ENCODE assay signal across 36 cellular contexts in the genomic region with DNA sequence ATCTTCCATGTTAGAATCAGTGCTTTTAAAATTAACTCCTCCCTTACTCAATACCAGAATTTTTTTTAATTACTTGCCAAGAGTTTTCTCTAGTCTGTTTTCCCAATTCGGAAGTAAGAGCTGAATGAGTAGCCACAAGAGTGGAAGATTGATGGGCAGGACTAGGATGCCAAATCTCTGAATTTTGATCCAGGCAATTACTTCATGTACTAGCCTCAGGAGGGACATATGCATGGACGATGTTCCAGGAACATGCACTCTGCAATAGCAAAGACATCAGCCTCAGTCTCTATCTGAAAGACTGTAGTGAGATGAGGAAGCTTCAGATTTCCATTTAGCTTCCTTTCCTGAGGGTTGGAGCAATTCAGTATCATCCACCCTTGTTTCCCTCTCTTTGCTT.
"Had no signal": no experiment of that assay in that cellular context is flagged by ENCODE, and none has a peak within 500 bp of the region (broad histone marks: within the 10 kb centered on the region; RNA-seq: fewer than 3 reads in every experiment).

No MANE protein-coding gene starts in this region.

- H3K27ac Mint-ChIP-seq: activated naive CD4-positive, alpha-beta T cell treated with anti-CD3 and anti-CD28 coated beads for 36 hours; activated naive CD4-positive, alpha-beta T cell treated with anti-CD3 and anti-CD28 coated beads, Interleukin-2, amount 10 ng/mL, durations not matched to agents 7 days and 5 days; activated naive CD4-positive, alpha-beta T cell treated with anti-CD3 and anti-CD28 coated beads, Interleukin-2, amount 50 U/mL, for 24 hours; activated naive CD4-positive, alpha-beta T cell treated with anti-CD3 and anti-CD28 coated beads, Interleukin-2, amount 50 U/mL, for 72 hours; activated naive CD8-positive, alpha-beta T cell; activated naive CD8-positive, alpha-beta T cell treated with anti-CD3 and anti-CD28 coated beads for 36 hours; activated naive CD8-positive, alpha-beta T cell treated with anti-CD3 and anti-CD28 coated beads, Interleukin-2, amount 10 ng/mL, durations not matched to agents 7 days and 5 days; activated naive CD8-positive, alpha-beta T cell treated with anti-CD3 and anti-CD28 coated beads, Interleukin-2, amount 50 U/mL, for 24 hours; activated T-cell treated with anti-CD3 and anti-CD28 coated beads, Interleukin-2, amount 50 U/mL, for 24 hours; activated T-cell treated with anti-CD3 and anti-CD28 coated beads, Interleukin-2, amount 50 U/mL, for 72 hours; activated T-helper 1 cell treated with anti-CD3 and anti-CD28 coated beads, Interleukin-12 subunit alpha, Interleukin-12 subunit beta, Interleukin-2, Interleukin-4 antibody, amounts not matched to agents 30 ng/mL and 10 ng/mL and 1 ng/mL, durations not matched to agents 14 hours and 24 hours and 36 hours; activated T-helper 17 cell treated with anti-CD3 and anti-CD28 coated beads, Interleukin-2, amount 50 U/mL, for 72 hours; activated T-helper 2 cell treated with anti-CD3 and anti-CD28 coated beads, Interferon-gamma antibody, Interleukin-2, Interleukin-4, amounts not matched to agents 10 μg/mL and 5 μg/mL and 100 μg/mL, durations not matched to agents 14 hours and 24 hours and 36 hours had no signal

- H3K27me3 Mint-ChIP-seq: activated naive CD4-positive, alpha-beta T cell treated with anti-CD3 and anti-CD28 coated beads, Interleukin-2, amount 10 ng/mL, durations not matched to agents 7 days and 5 days; brain had no signal

- H3K4me3 ChIP-seq: adrenal gland, ascending aorta, body of pancreas, breast epithelium, cardiac muscle cell had no signal

- H3K4me1 Mint-ChIP-seq: activated naive CD4-positive, alpha-beta T cell treated with anti-CD3 and anti-CD28 coated beads, Interleukin-2, amount 10 ng/mL, durations not matched to agents 7 days and 5 days; activated naive CD4-positive, alpha-beta T cell treated with anti-CD3 and anti-CD28 coated beads, Interleukin-2, amount 50 U/mL, for 24 hours; activated naive CD8-positive, alpha-beta T cell treated with anti-CD3 and anti-CD28 coated beads for 36 hours; activated naive CD8-positive, alpha-beta T cell treated with anti-CD3 and anti-CD28 coated beads, Interleukin-2, amount 10 ng/mL, durations not matched to agents 7 days and 5 days; activated naive CD8-positive, alpha-beta T cell treated with anti-CD3 and anti-CD28 coated beads, Interleukin-2, amount 50 U/mL, for 24 hours; activated T-helper 17 cell treated with anti-CD3 and anti-CD28 coated beads, Interleukin-2, amount 50 U/mL, for 72 hours; brain; central memory CD8-positive, alpha-beta T cell had no signal

- ATAC-seq: activated naive CD4-positive, alpha-beta T cell treated with anti-CD3 and anti-CD28 coated beads, Interleukin-2, amount 50 U/mL, for 72 hours; activated naive CD8-positive, alpha-beta T cell treated with anti-CD3 and anti-CD28 coated beads, Interleukin-2, amount 50 U/mL, for 24 hours; activated T-cell treated with anti-CD3 and anti-CD28 coated beads, Interleukin-2, amount 50 U/mL, for 4 hours; activated T-cell treated with anti-CD3 and anti-CD28 coated beads, Interleukin-2, amount 50 U/mL, for 72 hours; activated T-helper 17 cell treated with anti-CD3 and anti-CD28 coated beads, Interleukin-2, amount 50 U/mL, for 72 hours; body of pancreas had no signal

- H3K4me1 ChIP-seq: adrenal gland, ascending aorta, body of pancreas, breast epithelium had no signal

- H3K4me3 Mint-ChIP-seq: activated naive CD4-positive, alpha-beta T cell treated with anti-CD3 and anti-CD28 coated beads for 36 hours; activated naive CD4-positive, alpha-beta T cell treated with anti-CD3 and anti-CD28 coated beads, Interleukin-2, amount 10 ng/mL, durations not matched to agents 7 days and 5 days; activated naive CD4-positive, alpha-beta T cell treated with anti-CD3 and anti-CD28 coated beads, Interleukin-2, amount 50 U/mL, for 24 hours; activated naive CD8-positive, alpha-beta T cell; activated naive CD8-positive, alpha-beta T cell treated with anti-CD3 and anti-CD28 coated beads for 36 hours; activated naive CD8-positive, alpha-beta T cell treated with anti-CD3 and anti-CD28 coated beads, Interleukin-2, amount 10 ng/mL, durations not matched to agents 7 days and 5 days; activated naive CD8-positive, alpha-beta T cell treated with anti-CD3 and anti-CD28 coated beads, Interleukin-2, amount 50 U/mL, for 24 hours; activated T-cell treated with anti-CD3 and anti-CD28 coated beads, Interleukin-2, amount 50 U/mL, for 24 hours; activated T-cell treated with anti-CD3 and anti-CD28 coated beads, Interleukin-2, amount 50 U/mL, for 4 hours; activated T-cell treated with anti-CD3 and anti-CD28 coated beads, Interleukin-2, amount 50 U/mL, for 72 hours; activated T-helper 1 cell treated with anti-CD3 and anti-CD28 coated beads, Interleukin-12 subunit alpha, Interleukin-12 subunit beta, Interleukin-2, Interleukin-4 antibody, amounts not matched to agents 30 ng/mL and 10 ng/mL and 1 ng/mL, durations not matched to agents 14 hours and 24 hours and 36 hours; activated T-helper 17 cell treated with anti-CD3 and anti-CD28 coated beads, Interleukin-2, amount 50 U/mL, for 72 hours; brain; central memory CD8-positive, alpha-beta T cell had no signal

- H3K27ac ChIP-seq: adrenal gland, ascending aorta, body of pancreas, brain microvascular endothelial cell, breast epithelium, cardiac muscle cell had no signal

- H3K9me3 ChIP-seq: adrenal gland, ascending aorta, body of pancreas, breast epithelium had no signal

- DNase-seq: activated effector memory CD4-positive, alpha-beta T cell treated with anti-CD3 and anti-CD28 coated beads, Interleukin-2, amount 50 U/mL, for 16 hours; activated effector memory CD4-positive, alpha-beta T cell treated with Interleukin-2 at 50 U/mL for 16 hours; activated gamma-delta T cell; activated gamma-delta T cell treated with Interleukin-2 at 50 U/mL for 16 hours; activated naive CD4-positive, alpha-beta T cell; activated naive CD4-positive, alpha-beta T cell treated with anti-CD3 and anti-CD28 coated beads for 36 hours; activated naive CD4-positive, alpha-beta T cell treated with anti-CD3 and anti-CD28 coated beads, Interleukin-2, amount 10 ng/mL, durations not matched to agents 7 days and 5 days; activated naive CD4-positive, alpha-beta T cell treated with anti-CD3 and anti-CD28 coated beads, Interleukin-2, amount 50 U/mL, for 16 hours; activated naive CD4-positive, alpha-beta T cell treated with Interleukin-2 at 50 U/mL for 16 hours; activated naive CD8-positive, alpha-beta T cell treated with anti-CD3 and anti-CD28 coated beads for 36 hours; activated naive CD8-positive, alpha-beta T cell treated with anti-CD3 and anti-CD28 coated beads, Interleukin-2, amount 10 ng/mL, durations not matched to agents 7 days and 5 days; activated naive CD8-positive, alpha-beta T cell treated with anti-CD3 and anti-CD28 coated beads, Interleukin-2, amount 50 U/mL, for 24 hours; activated T-cell treated with anti-CD3 and anti-CD28 coated beads for 4 hours; activated T-cell treated with anti-CD3 and anti-CD28 coated beads, Interleukin-2, amount 50 U/mL, for 1 hour; activated T-cell treated with anti-CD3 and anti-CD28 coated beads, Interleukin-2, amount 50 U/mL, for 24 hours; activated T-cell treated with anti-CD3 and anti-CD28 coated beads, Interleukin-2, amount 50 U/mL, for 4 hours; activated T-cell treated with anti-CD3 and anti-CD28 coated beads, Interleukin-2, amount 50 U/mL, for 48 hours; activated T-cell treated with anti-CD3 and anti-CD28 coated beads, Interleukin-2, amount 50 U/mL, for 72 hours; adrenal gland; amniotic stem cell; aorta; body of pancreas; brain microvascular endothelial cell; central memory CD4-positive, alpha-beta T cell; cerebellar nuclear complex had no signal

- H3K36me3 ChIP-seq: adrenal gland, ascending aorta, brain microvascular endothelial cell, breast epithelium, cardiac muscle cell had no signal

- H3K36me3 Mint-ChIP-seq: activated naive CD4-positive, alpha-beta T cell treated with anti-CD3 and anti-CD28 coated beads, Interleukin-2, amount 10 ng/mL, durations not matched to agents 7 days and 5 days; activated naive CD4-positive, alpha-beta T cell treated with anti-CD3 and anti-CD28 coated beads, Interleukin-2, amount 50 U/mL, for 24 hours; activated naive CD4-positive, alpha-beta T cell treated with anti-CD3 and anti-CD28 coated beads, Interleukin-2, amount 50 U/mL, for 72 hours; activated naive CD8-positive, alpha-beta T cell; activated naive CD8-positive, alpha-beta T cell treated with anti-CD3 and anti-CD28 coated beads for 36 hours; activated naive CD8-positive, alpha-beta T cell treated with anti-CD3 and anti-CD28 coated beads, Interleukin-2, amount 10 ng/mL, durations not matched to agents 7 days and 5 days; brain had no signal

- H3K27me3 ChIP-seq: adrenal gland, ascending aorta, body of pancreas, brain microvascular endothelial cell, cardiac muscle cell had no signal

- H3K9me3 Mint-ChIP-seq: activated naive CD4-positive, alpha-beta T cell treated with anti-CD3 and anti-CD28 coated beads for 36 hours; activated naive CD4-positive, alpha-beta T cell treated with anti-CD3 and anti-CD28 coated beads, Interleukin-2, amount 10 ng/mL, durations not matched to agents 7 days and 5 days; activated naive CD4-positive, alpha-beta T cell treated with anti-CD3 and anti-CD28 coated beads, Interleukin-2, amount 50 U/mL, for 24 hours; activated naive CD8-positive, alpha-beta T cell treated with anti-CD3 and anti-CD28 coated beads for 36 hours; activated T-cell treated with anti-CD3 and anti-CD28 coated beads, Interleukin-2, amount 50 U/mL, for 4 hours; activated T-helper 2 cell treated with anti-CD3 and anti-CD28 coated beads, Interferon-gamma antibody, Interleukin-2, Interleukin-4, amounts not matched to agents 10 μg/mL and 5 μg/mL and 100 μg/mL, durations not matched to agents 14 hours and 24 hours and 36 hours; central memory CD8-positive, alpha-beta T cell had no signal
